ENCODE assay signal across 29 cellular contexts in genomic region chr18:48614005-48614404, GRCh38.
DNase-seq lines count a peak whose midpoint lies in the region; ATAC-seq, FAIRE-seq and TF ChIP-seq lines count a peak whose summit lies in the region.
"Had no signal": no experiment of that assay in that cellular context is flagged by ENCODE, and none has a peak within 500 bp of the region (broad histone marks: within the 10 kb centered on the region; RNA-seq: fewer than 3 reads in every experiment).

No MANE protein-coding gene starts in this region.

- no peak for TF ChIP-seq CTCF in RWPE1 (conservative IDR thresholded peaks at IDR 0.05; ENCODE audit: low read depth)
- TF ChIP-seq CTCF in endodermal cell (conservative IDR thresholded peaks at IDR 0.05): no peak
- TF ChIP-seq CTCF in neural progenitor cell (IDR thresholded peaks at IDR 0.05): no peak
- TF ChIP-seq CTCF in thoracic aorta (IDR thresholded peaks at IDR 0.05): no peak

- FAIRE-seq in urothelium cell line (lab: Jason Lieb, UNC): no peak

- peaks cover 12% of the 10 kb centered on the region for H3K4me1 Mint-ChIP-seq in endodermal cell
- peaks cover 23% of the 10 kb centered on the region for H3K4me1 Mint-ChIP-seq in neural progenitor cell
- H3K4me1 Mint-ChIP-seq: activated naive CD8-positive, alpha-beta T cell treated with anti-CD3 and anti-CD28 coated beads, Interleukin-2, amount 50 U/mL, for 24 hours; CD8-positive, alpha-beta memory T cell; immature natural killer cell had no signal

- H3K27me3 Mint-ChIP-seq in endodermal cell (ENCODE audit: insufficient read depth) (no peaks in the 10 kb centered on the region), neural progenitor cell (ENCODE audit: insufficient read depth, low read depth) (peaks cover 4% of the 10 kb centered on the region)
- H3K27me3 Mint-ChIP-seq: activated CD4-positive, alpha-beta memory T cell treated with anti-CD3 and anti-CD28 coated beads for 36 hours; activated naive CD8-positive, alpha-beta T cell treated with anti-CD3 and anti-CD28 coated beads, Interleukin-2, amount 50 U/mL, for 24 hours; IgD-negative memory B cell had no signal

- H3K9me3 ChIP-seq in endodermal cell (ENCODE audit: control insufficient read depth, low read length) (no peaks in the 10 kb centered on the region), neural progenitor cell (ENCODE audit: low read depth) (no peaks in the 10 kb centered on the region), thoracic aorta (no peaks in the 10 kb centered on the region)
- H3K9me3 ChIP-seq: BE2C, body of pancreas, HAP-1, neutrophil, Peyer's patch, prostate gland had no signal

- no peak overlapping the region for H3K4me3 Mint-ChIP-seq in endodermal cell
- no peak overlapping the region for H3K4me3 Mint-ChIP-seq in neural progenitor cell
- H3K4me3 Mint-ChIP-seq: activated CD4-positive, alpha-beta memory T cell treated with anti-CD3 and anti-CD28 coated beads for 36 hours; activated naive CD8-positive, alpha-beta T cell treated with anti-CD3 and anti-CD28 coated beads, Interleukin-2, amount 50 U/mL, for 24 hours; CD8-positive, alpha-beta memory T cell; IgD-negative memory B cell; immature natural killer cell had no signal

- H2AFZ ChIP-seq in neural progenitor cell (replicated peaks): no peak overlapping the region

- peak overlapping the region; percentile 5; the same call in 1 of the 2 replicates for H3K27ac ChIP-seq in RWPE1
- H3K27ac ChIP-seq in endodermal cell (ENCODE audit: low read depth, low read length): peak overlapping the region; percentile 22
- no peak overlapping the region for H3K27ac ChIP-seq in neural progenitor cell
- peak overlapping the region; percentile 89 to 95 for H3K27ac ChIP-seq in thoracic aorta
- H3K27ac ChIP-seq: body of pancreas, neutrophil, Peyer's patch had no signal

- H3K27me3 ChIP-seq in endodermal cell (ENCODE audit: control insufficient read depth, insufficient read depth, low read length, poor library complexity, severe bottlenecking): no peaks in the 10 kb centered on the region
- no peaks in the 10 kb centered on the region for H3K27me3 ChIP-seq in neural progenitor cell
- H3K27me3 ChIP-seq in thoracic aorta (replicated peaks; ENCODE audit: insufficient read depth): no peaks in the 10 kb centered on the region
- H3K27me3 ChIP-seq: BE2C, body of pancreas, neutrophil, Peyer's patch had no signal

- ATAC-seq in thoracic aorta (ENCODE audit: insufficient number of reproducible peaks, low FRiP score, low read depth) (no peak), GM21576 (IDR thresholded peaks at IDR 0.05; ENCODE audit: unreplicated experiment) (no peak), HG02623 (IDR thresholded peaks at IDR 0.05; ENCODE audit: unreplicated experiment) (no peak)
- ATAC-seq: activated naive CD8-positive, alpha-beta T cell treated with anti-CD3 and anti-CD28 coated beads, Interleukin-2, amount 50 U/mL, for 24 hours; body of pancreas had no signal

- DNase-seq in RWPE1 (ENCODE audit: low spot score) (no peak), endodermal cell (no peak), neural progenitor cell (ENCODE audit: low spot score) (no peak), thoracic aorta (ENCODE audit: low spot score) (no peak), iPS-NIHi11 (ENCODE audit: low spot score) (no peak), urothelium cell line (ENCODE audit: low spot score) (no peak)
- DNase-seq: activated CD4-positive, alpha-beta memory T cell treated with anti-CD3 and anti-CD28 coated beads for 36 hours; activated CD4-positive, alpha-beta T cell treated with anti-CD3 and anti-CD28 coated beads for 1 hour; activated naive CD4-positive, alpha-beta T cell; activated naive CD8-positive, alpha-beta T cell treated with anti-CD3 and anti-CD28 coated beads, Interleukin-2, amount 50 U/mL, for 24 hours; CD8-positive, alpha-beta memory T cell; cerebellar nuclear complex; DMS153; immature natural killer cell; mammary epithelial cell; NCI-H1436 treated with DMSO at 0.1 percent for 48 hours; NCI-H446; NCI-H774; SHP77 treated with DMSO at 0.1 percent for 48 hours; stimulated activated CD4-positive, alpha-beta T cell treated with anti-CD3 and anti-CD28 coated beads, Interleukin-4, amount 100 ng/mL, for 1 hour had no signal

- no peaks in the 10 kb centered on the region for H3K79me2 ChIP-seq in neural progenitor cell (ENCODE audit: low read depth)

- no peaks in the 10 kb centered on the region for H3K36me3 Mint-ChIP-seq in endodermal cell (ENCODE audit: low read depth)
- no peaks in the 10 kb centered on the region for H3K36me3 Mint-ChIP-seq in neural progenitor cell
- H3K36me3 Mint-ChIP-seq: activated CD4-positive, alpha-beta memory T cell treated with anti-CD3 and anti-CD28 coated beads for 36 hours; CD8-positive, alpha-beta memory T cell; immature natural killer cell had no signal

- no peaks in the 10 kb centered on the region for H3K9me3 Mint-ChIP-seq in endodermal cell
- no peaks in the 10 kb centered on the region for H3K9me3 Mint-ChIP-seq in neural progenitor cell
- H3K9me3 Mint-ChIP-seq: activated CD4-positive, alpha-beta memory T cell treated with anti-CD3 and anti-CD28 coated beads for 36 hours; activated naive CD8-positive, alpha-beta T cell treated with anti-CD3 and anti-CD28 coated beads, Interleukin-2, amount 50 U/mL, for 24 hours; CD8-positive, alpha-beta memory T cell; IgD-negative memory B cell; immature natural killer cell had no signal

- H3K27ac Mint-ChIP-seq in endodermal cell (no peak overlapping the region), neural progenitor cell (no peak overlapping the region)
- H3K27ac Mint-ChIP-seq: activated CD4-positive, alpha-beta memory T cell treated with anti-CD3 and anti-CD28 coated beads for 36 hours; activated naive CD8-positive, alpha-beta T cell treated with anti-CD3 and anti-CD28 coated beads, Interleukin-2, amount 50 U/mL, for 24 hours; IgD-negative memory B cell; immature natural killer cell had no signal

- H3K4me1 ChIP-seq in endodermal cell (ENCODE audit: control insufficient read depth, insufficient read depth, low read length) (peaks cover 4% of the 10 kb centered on the region), neural progenitor cell (peaks cover 17% of the 10 kb centered on the region), thoracic aorta (ENCODE audit: control insufficient read depth in 1 of 2, low read depth in 2 of 2) (peaks cover 33 to 82% of the 10 kb centered on the region in 2 donors)
- H3K4me1 ChIP-seq: BE2C, HAP-1, prostate gland had no signal

- H3K4me2 ChIP-seq in neural progenitor cell: peak overlapping the region; percentile 47

- H4K20me1 ChIP-seq in neural progenitor cell (ENCODE audit: low read depth): peaks cover 23% of the 10 kb centered on the region

- H3K36me3 ChIP-seq in endodermal cell (ENCODE audit: control insufficient read depth, insufficient read depth, low read length) (no peaks in the 10 kb centered on the region), neural progenitor cell (no peaks in the 10 kb centered on the region), thoracic aorta (no peaks in the 10 kb centered on the region)
- H3K36me3 ChIP-seq: BE2C, HAP-1, neutrophil, Peyer's patch, prostate gland had no signal

- H3F3A ChIP-seq in neural progenitor cell (ENCODE audit: low read depth): peaks cover 12% of the 10 kb centered on the region

- no peak overlapping the region for H3K9ac ChIP-seq in endodermal cell (ENCODE audit: extremely low read depth, low read length, poor library complexity, severe bottlenecking)
- H3K9ac ChIP-seq in neural progenitor cell: no peak overlapping the region

- 94% methylated on average over 3 of the region's 3 CpGs; no CpG with 5 or more reads in 1 of the 2 experiments for WGBS in endodermal cell (ENCODE audit: insufficient coverage in 1 of 2, insufficient read length in 1 of 2), 2 experiments

- POLR2A ChIA-PET in RWPE1 (lab: Yijun Ruan, JAX; ENCODE audit: low non-redundant PET): no interaction called here

- H3K4me3 ChIP-seq in endodermal cell (ENCODE audit: low read length): no peak overlapping the region
- no peak overlapping the region for H3K4me3 ChIP-seq in neural progenitor cell
- H3K4me3 ChIP-seq in thoracic aorta: no peak overlapping the region
- H3K4me3 ChIP-seq: body of pancreas, HAP-1, Peyer's patch, prostate gland had no signal

- CTCF ChIA-PET in RWPE1 (lab: Yijun Ruan, JAX): no interaction called here
